ENCODE assay signal across 11 cellular contexts in the genomic region with DNA sequence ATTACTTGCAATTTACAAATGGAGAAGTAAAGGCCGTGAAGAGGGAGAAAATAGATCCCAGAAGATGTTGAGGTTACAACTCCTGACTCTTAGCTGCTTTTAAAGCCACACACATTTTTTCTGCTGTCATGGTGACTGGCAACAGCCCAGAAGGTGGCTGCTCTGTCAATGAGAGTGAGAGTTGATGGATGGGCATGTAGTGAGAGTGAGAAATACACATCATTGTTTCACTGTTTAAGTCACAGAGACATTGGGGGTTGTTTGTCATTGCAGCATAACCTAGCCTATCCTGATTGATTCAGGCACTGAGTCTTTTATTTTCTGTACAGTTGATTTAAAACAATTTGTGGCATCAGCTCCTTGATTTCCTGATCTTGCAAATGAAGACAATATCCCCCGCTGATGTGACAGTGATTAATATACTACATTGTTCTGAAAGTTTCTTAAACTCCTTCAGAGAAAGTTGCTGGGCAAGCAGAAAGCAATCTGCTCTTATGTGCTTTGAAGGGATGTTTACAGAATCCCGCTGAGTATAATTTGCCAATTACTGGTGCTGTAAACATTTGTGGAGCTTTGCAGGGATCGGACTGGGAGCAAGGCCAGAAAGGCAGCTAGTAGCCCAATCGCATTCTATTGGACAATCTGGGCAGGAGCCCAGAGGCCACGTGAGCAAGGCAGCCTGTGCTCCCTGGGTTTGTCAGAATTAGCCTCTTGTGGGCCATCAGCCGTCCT.
DNase-seq lines count a peak whose midpoint lies in the region; ATAC-seq and TF ChIP-seq lines count a peak whose summit lies in the region.
"Had no signal": no experiment of that assay in that cellular context is flagged by ENCODE, and none has a peak within 500 bp of the region (broad histone marks: within the 10 kb centered on the region; RNA-seq: fewer than 3 reads in every experiment).

No MANE protein-coding gene starts in this region.

- H3K4ac ChIP-seq in mesenchymal stem cell (ENCODE audit: low read depth in 1 of 2, low read length in 2 of 2), result no peak overlapping the region

- no peaks in the 10 kb centered on the region for H3K36me3 ChIP-seq in mesenchymal stem cell (ENCODE audit: control insufficient read depth in 1 of 2, insufficient read depth in 2 of 2, low read depth in 1 of 2, low read length in 2 of 2)

- no peak for TF ChIP-seq CTCF in AG09319 (IDR thresholded peaks at IDR 0.05; ENCODE audit: low read depth, low read length)

- H4K91ac ChIP-seq in mesenchymal stem cell (ENCODE audit: low read length), result no peak overlapping the region

- peaks cover 31% of the 10 kb centered on the region for H3K79me1 ChIP-seq in mesenchymal stem cell (replicated peaks; ENCODE audit: low read length, poor library complexity, severe bottlenecking)

- no peak overlapping the region for H2BK15ac ChIP-seq in mesenchymal stem cell (ENCODE audit: low read depth, poor library complexity, severe bottlenecking)

- H3K27ac ChIP-seq in mesenchymal stem cell (ENCODE audit: low read length, poor library complexity, severe bottlenecking), result peak overlapping the region; percentile 52

- no peak for ATAC-seq in GM19467 (IDR thresholded peaks at IDR 0.05; ENCODE audit: unreplicated experiment)
- ATAC-seq: activated CD8-positive, alpha-beta T cell treated with anti-CD3 and anti-CD28 coated beads for 36 hours had no signal

- H2BK120ac ChIP-seq in mesenchymal stem cell (ENCODE audit: low read depth, low read length), result no peak overlapping the region

- H3K4me1 ChIP-seq in mesenchymal stem cell (ENCODE audit: control insufficient read depth, insufficient read depth, low read depth, low read length), result peaks cover 10% of the 10 kb centered on the region

- no peak overlapping the region for H3K14ac ChIP-seq in mesenchymal stem cell (ENCODE audit: low read length in 2 of 2)

- H2BK12ac ChIP-seq in mesenchymal stem cell (ENCODE audit: low read length in 2 of 2), result no peak overlapping the region

- H3K9me3 ChIP-seq in mesenchymal stem cell (ENCODE audit: control insufficient read depth, low read length), result peaks cover 3% of the 10 kb centered on the region

- H3K4me3 ChIP-seq in mesenchymal stem cell (ENCODE audit: insufficient read depth in 1 of 2, low read depth in 1 of 2, low read length in 2 of 2), result peak overlapping the region in 1 of 2 experiments; percentile 25

- no peak overlapping the region for H3K23ac ChIP-seq in mesenchymal stem cell (ENCODE audit: low read length in 2 of 2)

- DNase-seq in AG09319 (ENCODE audit: extremely low read depth, low read depth), result peak; percentile 96
- DNase-seq in NCI-H345 (lab: John Stamatoyannopoulos, UW), result peak; percentile 84
- DNase-seq in dedifferentiated amniotic fluid mesenchymal stem cell (ENCODE audit: extremely low spot score), result peak; percentile 42
- peak; percentile 95 for DNase-seq in mesenchymal stem cell
- DNase-seq in GDM1 (lab: John Stamatoyannopoulos, UW), result no peak
- DNase-seq in SW480 (ENCODE audit: low spot score), result no peak
- no peak for DNase-seq in stimulated activated CD4-positive, alpha-beta T cell treated with anti-CD3 and anti-CD28 coated beads, Interleukin-1b, Interleukin-23, amount 100 ng/mL, for 48 hours
- DNase-seq: activated CD8-positive, alpha-beta T cell treated with anti-CD3 and anti-CD28 coated beads for 36 hours; NCI-H1048; stimulated activated CD4-positive, alpha-beta T cell treated with anti-CD3 and anti-CD28 coated beads, Interleukin-2, amount 100 ng/mL, for 48 hours had no signal

- H4K8ac ChIP-seq in mesenchymal stem cell (ENCODE audit: low read length), result peak overlapping the region; percentile 35

- no peaks in the 10 kb centered on the region for H3K27me3 ChIP-seq in mesenchymal stem cell (ENCODE audit: control insufficient read depth in 1 of 2, insufficient read depth in 1 of 2, low read length in 2 of 2)

- no peak overlapping the region for H2BK5ac ChIP-seq in mesenchymal stem cell (ENCODE audit: low read depth, low read length, poor library complexity, severe bottlenecking)

- 17% methylated on average over 6 of the region's 7 CpGs for WGBS in mesenchymal stem cell

- H2AFZ ChIP-seq in mesenchymal stem cell (ENCODE audit: low read depth, low read length), result no peak overlapping the region

- H3K9ac ChIP-seq in mesenchymal stem cell (ENCODE audit: low read length), result no peak overlapping the region

- peak overlapping the region; percentile 40 to 55 for H3K18ac ChIP-seq in mesenchymal stem cell (ENCODE audit: low read depth in 1 of 2, low read length in 2 of 2)

- H3K4me2 ChIP-seq in mesenchymal stem cell (ENCODE audit: low read length, poor library complexity, severe bottlenecking), result no peak overlapping the region

- no peak overlapping the region for H2AK5ac ChIP-seq in mesenchymal stem cell (ENCODE audit: low read length, severe bottlenecking)

Comparison
In these comparisons a context has a peak if more than half of its experiments do, and no peak if none do; other contexts are left out.
1. DNase-seq: peak in AG09319 (single experiment), NCI-H345 (single experiment), dedifferentiated amniotic fluid mesenchymal stem cell (single experiment) and mesenchymal stem cell (single experiment); none in GDM1 (single experiment), SW480 (single experiment) and stimulated activated CD4-positive, alpha-beta T cell treated with anti-CD3 and anti-CD28 coated beads, Interleukin-1b, Interleukin-23, amount 100 ng/mL, for 48 hours (single experiment).